ENCODE assay signal across 8 cellular contexts in the genomic region with DNA sequence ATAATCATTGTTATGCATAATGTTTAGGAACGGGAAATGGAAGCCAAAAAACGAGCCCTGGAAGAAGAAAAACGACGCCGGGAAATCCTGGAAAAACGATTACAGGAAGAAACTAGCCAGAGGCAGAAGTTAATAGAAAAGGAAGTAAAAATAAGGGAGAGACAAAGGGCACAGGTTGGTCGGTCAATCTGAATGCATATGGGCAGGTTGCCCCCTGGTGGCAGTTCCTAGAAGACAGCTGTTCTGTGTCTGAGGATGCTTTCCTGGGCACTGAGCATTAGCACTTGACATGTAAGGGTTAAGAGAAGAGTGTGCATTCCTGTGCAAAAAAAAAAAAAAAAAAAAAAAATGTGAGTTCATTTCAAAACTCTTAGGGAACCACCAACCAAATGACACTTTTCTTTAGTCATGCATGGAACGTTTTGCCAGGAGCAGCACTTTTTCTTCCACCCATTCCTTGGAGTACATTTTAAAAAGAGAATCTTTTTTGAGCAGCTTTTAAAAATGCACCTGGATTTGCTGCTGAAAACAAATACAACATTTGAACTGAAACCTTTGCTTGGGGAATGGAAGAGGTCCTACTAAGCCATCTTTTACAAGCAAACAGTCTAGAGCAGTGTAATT. TPM values are rescaled to one million over a fixed set of nuclear protein-coding genes. Genes with fewer than 3 reads are reported as not detected.
DNase-seq lines count a peak whose midpoint lies in the region; ATAC-seq and TF ChIP-seq lines count a peak whose summit lies in the region.

No MANE protein-coding gene starts in this region.

- H3K27me3 ChIP-seq in effector memory CD4-positive, alpha-beta T cell (replicated peaks; ENCODE audit: control insufficient read depth, insufficient read depth, low read length, poor library complexity, severe bottlenecking): no peaks in the 10 kb centered on the region

- peak; percentile 73 for DNase-seq in COLO668 (lab: John Stamatoyannopoulos, UW; ENCODE audit: unreplicated experiment)
- DNase-seq in GM20000 (ENCODE audit: low spot score): peak; percentile 53
- peak; percentile 82 for DNase-seq in HK-2 (ENCODE audit: unreplicated experiment)
- DNase-seq in NCI-H82 treated with DMSO at 0.1 percent for 48 hours (lab: John Stamatoyannopoulos, UW; ENCODE audit: unreplicated experiment): peak; percentile 80
- peak; percentile 94 for DNase-seq in activated CD8-positive, alpha-beta T cell treated with anti-CD3 and anti-CD28 coated beads for 36 hours
- peak; percentile 51 to 74 (median 55) for DNase-seq in effector memory CD4-positive, alpha-beta T cell
- peak; percentile 55 to 86 for DNase-seq in mesothelial cell of epicardium (ENCODE audit: low spot score in 2 of 2, unreplicated experiment in 2 of 2)
- peak; percentile 59 to 60 for DNase-seq in stimulated activated CD8-positive, alpha-beta memory T cell treated with anti-CD3 and anti-CD28 coated beads, Interleukin-2, amount 100 ng/mL, for 1 hour (ENCODE audit: low read depth in 2 of 2)

- no peak overlapping the region for H3K4me3 ChIP-seq in effector memory CD4-positive, alpha-beta T cell (ENCODE audit: insufficient read depth, low read depth, low read length, poor library complexity, severe bottlenecking)

- no peak overlapping the region for H3K27ac ChIP-seq in effector memory CD4-positive, alpha-beta T cell (ENCODE audit: insufficient read depth, low read length, poor library complexity, severe bottlenecking)

- POLR2A ChIA-PET in activated CD8-positive, alpha-beta T cell treated with anti-CD3 and anti-CD28 coated beads for 36 hours (lab: Charles Lee): interaction anchor here (0.6 to 1.3 kb wide), 4 partner anchors 10 to 72 kb away, joined by 3 to 4 read pairs (median 3); no protein-coding TSS in a partner anchor

- H3K4me3 Mint-ChIP-seq in activated CD8-positive, alpha-beta T cell treated with anti-CD3 and anti-CD28 coated beads for 36 hours: no peak overlapping the region
- H3K4me3 Mint-ChIP-seq in mesothelial cell of epicardium: no peak overlapping the region

- H3K36me3 Mint-ChIP-seq in activated CD8-positive, alpha-beta T cell treated with anti-CD3 and anti-CD28 coated beads for 36 hours (ENCODE audit: low read depth): no peaks in the 10 kb centered on the region
- H3K36me3 Mint-ChIP-seq in mesothelial cell of epicardium: no peaks in the 10 kb centered on the region

- no peaks in the 10 kb centered on the region for H3K9me3 Mint-ChIP-seq in activated CD8-positive, alpha-beta T cell treated with anti-CD3 and anti-CD28 coated beads for 36 hours
- H3K9me3 Mint-ChIP-seq in mesothelial cell of epicardium: no peaks in the 10 kb centered on the region

- no peaks in the 10 kb centered on the region for H3K4me1 ChIP-seq in effector memory CD4-positive, alpha-beta T cell (ENCODE audit: control insufficient read depth, insufficient read depth, low read length, poor library complexity, severe bottlenecking)

- H3K27ac Mint-ChIP-seq in activated CD8-positive, alpha-beta T cell treated with anti-CD3 and anti-CD28 coated beads for 36 hours: peak overlapping the region; percentile 57
- peak overlapping the region; percentile 31 for H3K27ac Mint-ChIP-seq in mesothelial cell of epicardium

- H3K36me3 ChIP-seq in effector memory CD4-positive, alpha-beta T cell (ENCODE audit: control insufficient read depth, insufficient read depth, low read length): no peaks in the 10 kb centered on the region

- H3K27me3 Mint-ChIP-seq in activated CD8-positive, alpha-beta T cell treated with anti-CD3 and anti-CD28 coated beads for 36 hours: no peaks in the 10 kb centered on the region
- no peaks in the 10 kb centered on the region for H3K27me3 Mint-ChIP-seq in mesothelial cell of epicardium (ENCODE audit: low read depth)

- CTCF ChIA-PET in activated CD8-positive, alpha-beta T cell treated with anti-CD3 and anti-CD28 coated beads for 36 hours (lab: Charles Lee): interaction anchor here (0.7 to 16.4 kb wide), 37 partner anchors 11 to 723 kb away, joined by 3 to 318 read pairs (median 5); a partner anchor contains a TSS

- TF ChIP-seq CTCF in GM20000 (IDR thresholded peaks at IDR 0.05; ENCODE audit: extremely low read depth, missing control alignments): peak; percentile 66
- TF ChIP-seq CTCF in activated CD8-positive, alpha-beta T cell treated with anti-CD3 and anti-CD28 coated beads for 36 hours (IDR thresholded peaks at IDR 0.05): peak; percentile 87
- peak; percentile 97 for TF ChIP-seq CTCF in mesothelial cell of epicardium (IDR thresholded peaks at IDR 0.05; ENCODE audit: unreplicated experiment)

- H3K9me3 ChIP-seq in effector memory CD4-positive, alpha-beta T cell (ENCODE audit: control insufficient read depth, low read length): no peaks in the 10 kb centered on the region

- ATAC-seq in activated CD8-positive, alpha-beta T cell treated with anti-CD3 and anti-CD28 coated beads for 36 hours: peak; percentile 96

- intact Hi-C loops in activated CD8-positive, alpha-beta T cell treated with anti-CD3 and anti-CD28 coated beads for 36 hours (cut with micrococcal nuclease): loop anchor here (1.0 kb wide), 2 partner anchors 250 to 298 kb away; no protein-coding TSS in a partner anchor

- H3K4me1 Mint-ChIP-seq in activated CD8-positive, alpha-beta T cell treated with anti-CD3 and anti-CD28 coated beads for 36 hours (ENCODE audit: low read depth): peaks cover 20% of the 10 kb centered on the region
- peaks cover 10% of the 10 kb centered on the region for H3K4me1 Mint-ChIP-seq in mesothelial cell of epicardium

RNA-seq across cellular contexts. Expression of a gene that starts 11.1 kb away (rescaled TPM):
- total RNA-seq in activated CD8-positive, alpha-beta T cell treated with anti-CD3 and anti-CD28 coated beads for 36 hours: 10 to 100 TPM; 59.4 to 66.5 TPM
- total RNA-seq in mesothelial cell of epicardium: 26.4 to 30.2 TPM (median 30.0 TPM) in 3 replicates

RNA-seq across cellular contexts. Expression of a gene that starts 31.0 kb away (rescaled TPM):
- total RNA-seq in activated CD8-positive, alpha-beta T cell treated with anti-CD3 and anti-CD28 coated beads for 36 hours: 1 to 10 TPM in 1 of 2 experiments, under 1 TPM in 1; 0.89 to 1.2 TPM
- 0.60 to 1.8 TPM (median 1.4 TPM) in 3 replicates for total RNA-seq in mesothelial cell of epicardium
